ENCODE assay signal across 9 cellular contexts in the genomic region with DNA sequence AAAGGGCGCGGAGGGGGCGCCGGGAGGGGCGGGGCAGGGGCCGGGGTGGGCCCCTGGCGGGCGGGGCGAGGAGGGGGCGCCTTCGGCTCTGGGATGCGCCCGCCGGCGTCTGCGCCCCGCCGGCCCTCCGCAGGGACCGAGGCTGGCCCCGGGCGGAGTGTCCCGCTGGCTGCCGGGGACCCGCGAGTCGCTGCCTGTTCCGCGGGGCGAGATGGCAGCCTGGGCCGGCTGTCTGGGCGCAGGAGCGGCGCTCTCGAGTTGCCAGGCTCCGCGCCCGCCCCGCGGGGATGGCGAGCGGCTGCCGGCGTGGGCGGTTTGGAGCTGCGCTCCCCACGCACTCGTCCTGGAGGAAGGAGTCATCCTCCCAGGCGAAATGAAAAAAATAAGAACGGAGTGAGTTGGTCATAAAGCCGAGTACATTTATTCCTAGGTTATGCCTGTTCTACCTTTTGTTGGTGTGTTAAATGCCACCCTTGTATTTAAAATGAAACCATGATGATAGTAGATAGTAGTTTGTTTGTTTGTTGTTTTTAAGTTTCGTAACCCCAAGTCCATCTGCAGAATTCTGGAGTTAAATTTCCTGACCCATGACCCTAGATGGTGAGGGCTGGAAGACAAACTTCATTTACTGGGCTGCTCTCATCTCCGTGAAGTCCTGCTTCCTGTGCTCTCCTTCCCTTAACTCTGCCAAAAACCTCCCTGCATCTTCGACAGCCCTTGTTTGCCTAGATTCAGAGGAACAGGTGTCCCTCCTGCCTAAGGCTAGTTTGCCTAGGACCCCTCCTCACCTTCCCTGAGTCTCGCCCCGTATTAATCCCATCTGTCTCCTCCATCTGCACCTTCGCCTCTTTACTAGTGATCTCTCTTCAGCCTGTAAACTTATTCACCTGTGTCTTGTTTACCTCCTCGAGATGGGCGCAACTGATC. TPM values are rescaled to one million over a fixed set of nuclear protein-coding genes. Genes with fewer than 3 reads are reported as not detected.
A peak's percentile ranks its signal among the peaks of the same experiment; 100 is the strongest.
DNase-seq lines count a peak whose midpoint lies in the region; ATAC-seq and TF ChIP-seq lines count a peak whose summit lies in the region.
"Had no signal": no experiment of that assay in that cellular context is flagged by ENCODE, and none has a peak within 500 bp of the region (broad histone marks: within the 10 kb centered on the region; RNA-seq: fewer than 3 reads in every experiment).

No MANE protein-coding gene starts in this region.

- CTCF ChIA-PET in mammary epithelial cell (lab: Charles Lee; ENCODE audit: low non-redundant PET), result no interaction called here

- peak; percentile 14 for ATAC-seq in SK-N-SH treated with all-trans-retinoic acid at 6 μM for 48 hours
- no peak for ATAC-seq in HG03571 (IDR thresholded peaks at IDR 0.05; ENCODE audit: unreplicated experiment)
- ATAC-seq: K562 had no signal

- H3K4me2 ChIP-seq in mammary epithelial cell (ENCODE audit: insufficient read depth, low read depth, low read length), result peak overlapping the region; percentile 92

- TF ChIP-seq CTCF in GM13976 (IDR thresholded peaks at IDR 0.05; ENCODE audit: borderline replicate concordance, control extremely low read depth, extremely low read depth, insufficient read depth, missing control alignments) (no peak), mammary epithelial cell (conservative IDR thresholded peaks at IDR 0.05 in 1 of 2, IDR thresholded peaks at IDR 0.05 in 1 of 2; ENCODE audit: extremely low read depth in 1 of 2, insufficient read depth in 1 of 2, low read depth in 1 of 2, low read length in 2 of 2) (no peak)

- H3K9me3 ChIP-seq in mammary epithelial cell (replicated peaks; ENCODE audit: insufficient read depth, low read length), result no peaks in the 10 kb centered on the region

- intact Hi-C loops in mammary epithelial cell (cut with micrococcal nuclease), result no loop called here

- dilution Hi-C loops in mammary epithelial cell (cut with HindIII; ENCODE audit: low sequenced_read_pairs), result loop anchor here (10.0 kb wide), 1 partner anchor 85 kb away; no protein-coding TSS in a partner anchor

- no TSS peak for BruUV-seq in mammary epithelial cell (replicated peaks; lab: Mats Ljungman, UMichigan)

- DNase-seq in GM13976 (ENCODE audit: low spot score) (peak; percentile 56), mammary epithelial cell (peak; percentile 34), islet precursor cell (peak; percentile 53), Kasumi-1 (lab: John Stamatoyannopoulos, UW) (no peak), NCI-H2107 (lab: John Stamatoyannopoulos, UW) (no peak)
- DNase-seq in stimulated activated CD4-positive, alpha-beta T cell treated with anti-CD3 and anti-CD28 coated beads, Interleukin-1b, Interleukin-23, amount 100 ng/mL, for 4 hours (ENCODE audit: low read depth in 2 of 2), result peak; percentile 29 to 39

- no peaks in the 10 kb centered on the region for H4K20me1 ChIP-seq in mammary epithelial cell (ENCODE audit: insufficient read depth, low read length)

- H3K4me1 ChIP-seq in mammary epithelial cell (ENCODE audit: insufficient read depth, low read length), result peaks cover 19% of the 10 kb centered on the region

- no peaks in the 10 kb centered on the region for H3K79me2 ChIP-seq in mammary epithelial cell (ENCODE audit: insufficient read depth, low read length)

- no peak overlapping the region for H3K27ac ChIP-seq in mammary epithelial cell (ENCODE audit: insufficient read depth, low read depth, low read length)

- no peaks in the 10 kb centered on the region for H3K27me3 ChIP-seq in mammary epithelial cell (ENCODE audit: insufficient read depth, low read length)

- in situ Hi-C loops in GM13976 (cut with MboI; ENCODE audit: low sequenced_read_pairs, unreplicated experiment), result no loop called here
- in situ Hi-C loops in mammary epithelial cell (cut with MboI; ENCODE audit: low sequenced_read_pairs in 2 of 2), result loop anchor here in 1 of 2 donors (5.0 kb wide), 1 partner anchor 72 kb away; no protein-coding TSS in a partner anchor

- peak overlapping the region; percentile 15 for H3K9ac ChIP-seq in mammary epithelial cell (ENCODE audit: insufficient read depth, low read length)

- no peaks in the 10 kb centered on the region for H3K36me3 ChIP-seq in mammary epithelial cell (ENCODE audit: insufficient read depth, low read length)

- 50% methylated on average over 11 of the region's 59 CpGs for WGBS in mammary epithelial cell (ENCODE audit: low coverage, missing lambda C conversion rate)

- H3K4me3 ChIP-seq in mammary epithelial cell (replicated peaks in 1 of 3; ENCODE audit: insufficient read depth in 1 of 3, low read depth in 2 of 3, low read length in 3 of 3), result peak overlapping the region; percentile 4 to 51 (median 39)
- H3K4me3 ChIP-seq: K562 had no signal

- H2AFZ ChIP-seq in mammary epithelial cell (ENCODE audit: low read depth, low read length), result peak overlapping the region; percentile 76

TF ChIP-seq in SK-N-SH treated with all-trans-retinoic acid at 6 μM for 48 hours, 23 proteins besides CTCF, POLR2A, EP300 and RAD21 (continues in another document):
- no peak for TF ChIP-seq CREB5 (CRISPR knock-in tag; IDR thresholded peaks at IDR 0.05; ENCODE audit: low read depth)
- TF ChIP-seq CSRNP3 (CRISPR knock-in tag; IDR thresholded peaks at IDR 0.05), result no peak
- no peak for TF ChIP-seq OSR1 (CRISPR knock-in tag; IDR thresholded peaks at IDR 0.05)
- no peak for TF ChIP-seq ZNF70 (CRISPR knock-in tag; IDR thresholded peaks at IDR 0.05)
- TF ChIP-seq ESRRG (CRISPR knock-in tag; IDR thresholded peaks at IDR 0.05), result no peak
- TF ChIP-seq CSDC2 (CRISPR knock-in tag; IDR thresholded peaks at IDR 0.05), result no peak
- no peak for TF ChIP-seq ZFP3 (CRISPR knock-in tag; IDR thresholded peaks at IDR 0.05)
- TF ChIP-seq, protein P1, sequence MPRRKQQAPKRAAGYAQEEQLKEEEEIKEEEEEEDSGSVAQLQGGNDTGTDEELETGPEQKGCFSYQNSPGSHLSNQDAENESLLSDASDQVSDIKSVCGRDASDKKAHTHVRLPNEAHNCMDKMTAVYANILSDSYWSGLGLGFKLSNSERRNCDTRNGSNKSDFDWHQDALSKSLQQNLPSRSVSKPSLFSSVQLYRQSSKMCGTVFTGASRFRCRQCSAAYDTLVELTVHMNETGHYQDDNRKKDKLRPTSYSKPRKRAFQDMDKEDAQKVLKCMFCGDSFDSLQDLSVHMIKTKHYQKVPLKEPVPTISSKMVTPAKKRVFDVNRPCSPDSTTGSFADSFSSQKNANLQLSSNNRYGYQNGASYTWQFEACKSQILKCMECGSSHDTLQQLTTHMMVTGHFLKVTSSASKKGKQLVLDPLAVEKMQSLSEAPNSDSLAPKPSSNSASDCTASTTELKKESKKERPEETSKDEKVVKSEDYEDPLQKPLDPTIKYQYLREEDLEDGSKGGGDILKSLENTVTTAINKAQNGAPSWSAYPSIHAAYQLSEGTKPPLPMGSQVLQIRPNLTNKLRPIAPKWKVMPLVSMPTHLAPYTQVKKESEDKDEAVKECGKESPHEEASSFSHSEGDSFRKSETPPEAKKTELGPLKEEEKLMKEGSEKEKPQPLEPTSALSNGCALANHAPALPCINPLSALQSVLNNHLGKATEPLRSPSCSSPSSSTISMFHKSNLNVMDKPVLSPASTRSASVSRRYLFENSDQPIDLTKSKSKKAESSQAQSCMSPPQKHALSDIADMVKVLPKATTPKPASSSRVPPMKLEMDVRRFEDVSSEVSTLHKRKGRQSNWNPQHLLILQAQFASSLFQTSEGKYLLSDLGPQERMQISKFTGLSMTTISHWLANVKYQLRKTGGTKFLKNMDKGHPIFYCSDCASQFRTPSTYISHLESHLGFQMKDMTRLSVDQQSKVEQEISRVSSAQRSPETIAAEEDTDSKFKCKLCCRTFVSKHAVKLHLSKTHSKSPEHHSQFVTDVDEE (CRISPR knock-in tag; IDR thresholded peaks at IDR 0.05), result no peak
- TF ChIP-seq PATZ1 (CRISPR knock-in tag; IDR thresholded peaks at IDR 0.05; ENCODE audit: borderline replicate concordance), result no peak

RNA-seq across cellular contexts. Expression of gene EIF3F, which starts 32.8 kb away (rescaled TPM):
- total RNA-seq in mammary epithelial cell, result 100 to 1,000 TPM; 234 to 399 TPM
- polyA plus RNA-seq in mammary epithelial cell, result 247 TPM
- 345 TPM for polyA minus RNA-seq in mammary epithelial cell

RNA-seq across cellular contexts. Expression of gene NLRP10, which starts 54.7 kb away (rescaled TPM):
- total RNA-seq in mammary epithelial cell, result 10 to 100 TPM in 1 of 2 donors, 1 to 10 TPM in 1; 9.2 to 18.0 TPM
- 4.9 TPM for polyA plus RNA-seq in mammary epithelial cell
- polyA minus RNA-seq in mammary epithelial cell, result 27.5 TPM
- polyA plus RNA-seq: K562 had no signal

Comparison
In these comparisons a context has a peak if more than half of its experiments do, and no peak if none do; other contexts are left out.
1. DNase-seq: peak in GM13976 (single experiment), mammary epithelial cell (single experiment), islet precursor cell (single experiment) and stimulated activated CD4-positive, alpha-beta T cell treated with anti-CD3 and anti-CD28 coated beads, Interleukin-1b, Interleukin-23, amount 100 ng/mL, for 4 hours (2 of 2); none in Kasumi-1 (0 of 2) and NCI-H2107 (single experiment).